ENCODE assay signal across 8 cellular contexts in genomic region chr14:99595034-99595433, GRCh38. TPM values are rescaled to one million over a fixed set of nuclear protein-coding genes. Genes with fewer than 3 reads are reported as not detected.
DNase-seq lines count a peak whose midpoint lies in the region; ATAC-seq, FAIRE-seq and TF ChIP-seq lines count a peak whose summit lies in the region.

No MANE protein-coding gene starts in this region.

- H3K4me2 ChIP-seq in OCI-LY3 (ENCODE audit: low read length) (peak overlapping the region; percentile 93), hepatocyte (no peak overlapping the region)

- H2AFZ ChIP-seq in OCI-LY3 (ENCODE audit: low read depth, low read length) = no peak overlapping the region
- H2AFZ ChIP-seq in hepatocyte = no peak overlapping the region

- H3K27me3 ChIP-seq in OCI-LY3 (ENCODE audit: low read depth, low read length) = no peaks in the 10 kb centered on the region
- H3K27me3 ChIP-seq in hepatocyte = no peaks in the 10 kb centered on the region
- no peaks in the 10 kb centered on the region for H3K27me3 ChIP-seq in suprapubic skin

- TF ChIP-seq POLR2A in GM12892 (IDR thresholded peaks at IDR 0.05; ENCODE audit: low read depth, low read length) (no peak), suprapubic skin (IDR thresholded peaks at IDR 0.05) (no peak)

- H3K36me3 ChIP-seq in OCI-LY3 (replicated peaks; ENCODE audit: low read depth, low read length) (no peaks in the 10 kb centered on the region), hepatocyte (replicated peaks; ENCODE audit: insufficient read depth, low read depth) (no peaks in the 10 kb centered on the region), suprapubic skin (no peaks in the 10 kb centered on the region), mucosa of descending colon (ENCODE audit: low read depth) (no peaks in the 10 kb centered on the region)

- peak overlapping the region; percentile 64 for H3K9ac ChIP-seq in OCI-LY3 (ENCODE audit: low read length)

- no peaks in the 10 kb centered on the region for H3K9me3 ChIP-seq in OCI-LY3 (ENCODE audit: insufficient read depth, low read length)
- H3K9me3 ChIP-seq in hepatocyte (ENCODE audit: low read depth) = no peaks in the 10 kb centered on the region
- H3K9me3 ChIP-seq in suprapubic skin = no peaks in the 10 kb centered on the region
- no peaks in the 10 kb centered on the region for H3K9me3 ChIP-seq in mucosa of descending colon

- H3K79me2 ChIP-seq in OCI-LY3 (ENCODE audit: low read length) = no peaks in the 10 kb centered on the region
- peaks cover 97% of the 10 kb centered on the region for H3K79me2 ChIP-seq in hepatocyte

- no peak for FAIRE-seq in GM12892 (lab: Jason Lieb, UNC)

- H3K9me2 ChIP-seq in hepatocyte (replicated peaks; ENCODE audit: insufficient read depth) = no peaks in the 10 kb centered on the region

- WGBS in hepatocyte (ENCODE audit: low lambda C conversion rate, missing lambda C conversion rate) = 81% methylated on average over 9 of the region's 9 CpGs
- 83% methylated on average over 8 of the region's 9 CpGs for WGBS in suprapubic skin

- ATAC-seq in GM21723 (IDR thresholded peaks at IDR 0.05; ENCODE audit: unreplicated experiment) (peak; percentile 96), mucosa of descending colon (no peak)

- DNase-seq in GM12892 (ENCODE audit: insufficient read length) (peak; percentile 65), hepatocyte (ENCODE audit: low spot score) (no peak), suprapubic skin (ENCODE audit: low spot score in 2 of 2) (no peak), NCI-H1092 treated with DMSO at 0.1 percent for 48 hours (lab: John Stamatoyannopoulos, UW) (no peak), mucosa of descending colon (no peak), amygdala (lab: John Stamatoyannopoulos, UW) (no peak)

- H4K20me1 ChIP-seq in OCI-LY3 (ENCODE audit: insufficient read depth, low read length) = no peaks in the 10 kb centered on the region
- H4K20me1 ChIP-seq in hepatocyte (ENCODE audit: insufficient read depth, poor library complexity, severe bottlenecking) = peaks cover 24% of the 10 kb centered on the region

- H3K27ac ChIP-seq in OCI-LY3 (ENCODE audit: low read length) (peak overlapping the region; percentile 68), hepatocyte (peak overlapping the region; percentile 85), suprapubic skin (no peak overlapping the region)

- H3K4me3 ChIP-seq in OCI-LY3 (ENCODE audit: low read length) (peak overlapping the region; percentile 62), hepatocyte (no peak overlapping the region), suprapubic skin (no peak overlapping the region), mucosa of descending colon (no peak overlapping the region)

- no peak for TF ChIP-seq EP300 in suprapubic skin (IDR thresholded peaks at IDR 0.05)

- H3K4me1 ChIP-seq in OCI-LY3 (ENCODE audit: low read length) (peaks cover 44% of the 10 kb centered on the region), hepatocyte (ENCODE audit: insufficient read depth) (peaks cover 50% of the 10 kb centered on the region), suprapubic skin (peaks cover 27% of the 10 kb centered on the region), mucosa of descending colon (ENCODE audit: low read depth) (peaks cover 63% of the 10 kb centered on the region)

- TF ChIP-seq CTCF in OCI-LY3 (IDR thresholded peaks at IDR 0.05; ENCODE audit: low read depth, low read length) (no peak), hepatocyte (IDR thresholded peaks at IDR 0.05; ENCODE audit: poor library complexity) (no peak), suprapubic skin (IDR thresholded peaks at IDR 0.05) (no peak), mucosa of descending colon (IDR thresholded peaks at IDR 0.05) (no peak)

- intact Hi-C loops in mucosa of descending colon (cut with DNase I, micrococcal nuclease) = no loop called here

RNA-seq across cellular contexts. Expression of gene CCDC85C, which starts 9.0 kb away (rescaled TPM):
- polyA plus RNA-seq in GM12892 (2012; ENCODE audit: missing spikeins) = 1.2 TPM
- 32.8 and 37.8 TPM in 2 replicates for total RNA-seq in hepatocyte
- 33.8 and 47.2 TPM in 2 replicates for polyA plus RNA-seq in hepatocyte
- total RNA-seq in suprapubic skin = 10 to 100 TPM; 18.8 to 53.2 (median 48.0) TPM
- total RNA-seq in mucosa of descending colon = 100 to 1,000 TPM in 1 of 3 donors, 10 to 100 TPM in 2; 66.2 to 102 (median 66.2) TPM

RNA-seq across cellular contexts. Expression of gene HHIPL1, which starts 49.9 kb away (rescaled TPM):
- polyA plus RNA-seq in GM12892 (2012; ENCODE audit: missing spikeins) = not detected
- total RNA-seq in hepatocyte = 0.64 and 0.83 TPM in 2 replicates
- polyA plus RNA-seq in hepatocyte = 0.88 and 1.4 TPM in 2 replicates
- 1 to 10 TPM in 1 of 4 donors, under 1 TPM in 3; 0.13 to 4.7 (median 0.56) TPM for total RNA-seq in suprapubic skin
- total RNA-seq in mucosa of descending colon = 1 to 10 TPM in 2 of 3 donors, under 1 TPM in 1; 0.26 to 3.2 (median 1.1) TPM
